ENCODE assay signal across 9 cellular contexts in genomic region chrX:154098551-154098950, GRCh38. TPM values are rescaled to one million over a fixed set of nuclear protein-coding genes. Genes with fewer than 3 reads are reported as not detected.
DNase-seq lines count a peak whose midpoint lies in the region; ATAC-seq and TF ChIP-seq lines count a peak whose summit lies in the region.
"Had no signal": no experiment of that assay in that cellular context is flagged by ENCODE, and none has a peak within 500 bp of the region (broad histone marks: within the 10 kb centered on the region; RNA-seq: fewer than 3 reads in every experiment).

No MANE protein-coding gene starts in this region.

- H3K4me2 ChIP-seq in neural progenitor cell (no peak overlapping the region), SK-N-SH (no peak overlapping the region)

- DNase-seq in Caco-2 (no peak), LNCaP clone FGC (ENCODE audit: low read depth) (no peak), adipocyte (ENCODE audit: low read depth) (no peak), neural progenitor cell (ENCODE audit: low spot score) (no peak), SK-N-SH (no peak), mesenteric fat pad (ENCODE audit: low spot score) (no peak), colonic mucosa (no peak)
- DNase-seq: activated effector memory CD4-positive, alpha-beta T cell treated with Interleukin-2 at 50 U/mL for 16 hours had no signal

- peak overlapping the region; percentile 50 for H3K27ac Mint-ChIP-seq in Caco-2 (ENCODE audit: unreplicated experiment)
- H3K27ac Mint-ChIP-seq in neural progenitor cell: peak overlapping the region; percentile 47

- POLR2A ChIA-PET in Caco-2 (lab: Charles Lee): no interaction called here
- POLR2A ChIA-PET in SK-N-SH (lab: Yijun Ruan, JAX): no interaction called here

- H3K9me2 ChIP-seq in SK-N-SH: no peaks in the 10 kb centered on the region

- no TSS peak for BruUV-seq in Caco-2 (replicated peaks; lab: Mats Ljungman, UMichigan)

- H3K79me2 ChIP-seq in neural progenitor cell (ENCODE audit: low read depth) (peaks cover 34% of the 10 kb centered on the region), SK-N-SH (ENCODE audit: insufficient read depth) (peaks cover 34% of the 10 kb centered on the region)

- H3K36me3 ChIP-seq in Caco-2 (ENCODE audit: control insufficient read depth, insufficient read depth, low read length) (no peaks in the 10 kb centered on the region), adipocyte (ENCODE audit: control insufficient read depth, insufficient read depth, low read length, severe bottlenecking) (no peaks in the 10 kb centered on the region), neural progenitor cell (no peaks in the 10 kb centered on the region), SK-N-SH (replicated peaks in 1 of 2; ENCODE audit: control insufficient read depth in 1 of 2, insufficient read depth in 2 of 2, low read length in 1 of 2) (no peaks in the 10 kb centered on the region), colonic mucosa (no peaks in the 10 kb centered on the region)

- H3K4me3 Mint-ChIP-seq in Caco-2 (ENCODE audit: unreplicated experiment) (peak overlapping the region; percentile 73), neural progenitor cell (peak overlapping the region; percentile 82)

- H3K27me3 ChIP-seq in Caco-2 (replicated peaks; ENCODE audit: control insufficient read depth, insufficient read depth, low read length) (no peaks in the 10 kb centered on the region), adipocyte (replicated peaks; ENCODE audit: control insufficient read depth, insufficient read depth, low read length) (peaks cover 14% of the 10 kb centered on the region), neural progenitor cell (no peaks in the 10 kb centered on the region), SK-N-SH (ENCODE audit: insufficient read depth) (peaks cover 9% of the 10 kb centered on the region; the same call in 1 of the 2 replicates), colonic mucosa (peaks cover 6% of the 10 kb centered on the region)

- 36% methylated on average over 2 of the region's 2 CpGs for WGBS in SK-N-SH (ENCODE audit: low lambda C conversion rate)

- H3K36me3 Mint-ChIP-seq in Caco-2 (ENCODE audit: insufficient read depth, unreplicated experiment) (no peaks in the 10 kb centered on the region), neural progenitor cell (no peaks in the 10 kb centered on the region)

- no peaks in the 10 kb centered on the region for H3K9me3 Mint-ChIP-seq in Caco-2 (ENCODE audit: unreplicated experiment)
- H3K9me3 Mint-ChIP-seq in neural progenitor cell: peaks cover 28% of the 10 kb centered on the region

- H2AFZ ChIP-seq in neural progenitor cell (replicated peaks) (no peak overlapping the region), SK-N-SH (ENCODE audit: low read depth) (no peak overlapping the region; the same call in 1 of the 2 replicates)

- CTCF ChIA-PET in Caco-2 (lab: Charles Lee): no interaction called here
- CTCF ChIA-PET in SK-N-SH (lab: Yijun Ruan, JAX): interaction anchor here (0.6 to 1.6 kb wide), 2 partner anchors 39 to 85 kb away, joined by 3 to 6 read pairs; no protein-coding TSS in a partner anchor

- no peak for ATAC-seq in HG03442 (IDR thresholded peaks at IDR 0.05; ENCODE audit: unreplicated experiment)

- H3K9me3 ChIP-seq in Caco-2: no peaks in the 10 kb centered on the region
- H3K9me3 ChIP-seq in adipocyte (ENCODE audit: control insufficient read depth, low read length): no peaks in the 10 kb centered on the region
- H3K9me3 ChIP-seq in neural progenitor cell (ENCODE audit: low read depth): no peaks in the 10 kb centered on the region
- no peaks in the 10 kb centered on the region for H3K9me3 ChIP-seq in SK-N-SH
- H3K9me3 ChIP-seq in colonic mucosa: no peaks in the 10 kb centered on the region

- H3K27ac ChIP-seq in neural progenitor cell (no peak overlapping the region), SK-N-SH (ENCODE audit: low read depth in 2 of 2, low read length in 1 of 2) (no peak overlapping the region), colonic mucosa (no peak overlapping the region)

- no peak for TF ChIP-seq EP300 in SK-N-SH (IDR thresholded peaks at IDR 0.05; ENCODE audit: borderline replicate concordance in 1 of 2, low read depth in 1 of 2, low read length in 1 of 2)

- no peak for TF ChIP-seq CTCF in Caco-2 (IDR thresholded peaks at IDR 0.05; ENCODE audit: insufficient read depth in 1 of 2, low read depth in 1 of 2, low read length in 1 of 2, severe bottlenecking in 1 of 2, unreplicated experiment in 1 of 2)
- TF ChIP-seq CTCF in LNCaP clone FGC (IDR thresholded peaks at IDR 0.05; ENCODE audit: control insufficient read depth, extremely low read depth, insufficient read depth): no peak
- no peak for TF ChIP-seq CTCF in neural progenitor cell (IDR thresholded peaks at IDR 0.05)
- TF ChIP-seq CTCF in SK-N-SH (IDR thresholded peaks at IDR 0.05): no peak
- no peak for TF ChIP-seq CTCF in colonic mucosa (IDR thresholded peaks at IDR 0.05)

- H3K4me1 Mint-ChIP-seq in Caco-2 (ENCODE audit: low read depth, unreplicated experiment): no peaks in the 10 kb centered on the region
- H3K4me1 Mint-ChIP-seq in neural progenitor cell: peaks cover 34% of the 10 kb centered on the region

- H3K9ac ChIP-seq in adipocyte (ENCODE audit: low read length) (no peak overlapping the region), neural progenitor cell (no peak overlapping the region), SK-N-SH (no peak overlapping the region), colonic mucosa (ENCODE audit: low read depth in 2 of 2, low read length in 2 of 2) (peak overlapping the region in 1 of 2 donors; percentile 43)

- TF ChIP-seq RAD21 in SK-N-SH (IDR thresholded peaks at IDR 0.05; ENCODE audit: low read length): no peak

- H3K4me3 ChIP-seq in Caco-2 (ENCODE audit: low read depth, low read length) (no peak overlapping the region), LNCaP clone FGC (ENCODE audit: low read depth, low read length) (peak overlapping the region; percentile 51; the same call in 1 of the 2 replicates), adipocyte (ENCODE audit: low read length) (peak overlapping the region; percentile 78), neural progenitor cell (no peak overlapping the region), SK-N-SH (ENCODE audit: low read depth in 2 of 2, low read length in 1 of 2) (no peak overlapping the region), colonic mucosa (no peak overlapping the region)

- H3K27me3 Mint-ChIP-seq in Caco-2 (ENCODE audit: insufficient read depth, unreplicated experiment): peaks cover 6% of the 10 kb centered on the region
- peaks cover 5% of the 10 kb centered on the region for H3K27me3 Mint-ChIP-seq in neural progenitor cell (ENCODE audit: insufficient read depth, low read depth)

- H3F3A ChIP-seq in neural progenitor cell (ENCODE audit: low read depth) (peaks cover 4% of the 10 kb centered on the region), SK-N-SH (replicated peaks; ENCODE audit: insufficient read depth) (no peaks in the 10 kb centered on the region)

- H3K4me1 ChIP-seq in Caco-2: peaks cover 6% of the 10 kb centered on the region; the same call in 1 of the 2 replicates
- H3K4me1 ChIP-seq in adipocyte (ENCODE audit: control insufficient read depth, insufficient read depth, low read length): peaks cover 17% of the 10 kb centered on the region
- H3K4me1 ChIP-seq in neural progenitor cell: peaks cover 21% of the 10 kb centered on the region
- peaks cover 0 to 21% of the 10 kb centered on the region in 2 experiments; a peak in 3 of 4 replicates for H3K4me1 ChIP-seq in SK-N-SH (ENCODE audit: control insufficient read depth in 1 of 2, insufficient read depth in 2 of 2, low read depth in 1 of 2, low read length in 1 of 2)
- no peaks in the 10 kb centered on the region for H3K4me1 ChIP-seq in colonic mucosa

- H4K20me1 ChIP-seq in neural progenitor cell (ENCODE audit: low read depth): peaks cover 31% of the 10 kb centered on the region
- peaks cover 33% of the 10 kb centered on the region for H4K20me1 ChIP-seq in SK-N-SH (ENCODE audit: insufficient read depth)

- intact Hi-C loops in Caco-2 (cut with micrococcal nuclease; ENCODE audit: unreplicated experiment) (no loop called here), colonic mucosa (cut with DNase I) (no loop called here)

TF ChIP-seq in SK-N-SH, 30 proteins besides CTCF, POLR2A, EP300 and RAD21 (continues in another document):
- TF ChIP-seq TCF12 (IDR thresholded peaks at IDR 0.05) (no peak), NRF1 (IDR thresholded peaks at IDR 0.05; ENCODE audit: low read depth, low read length) (no peak), MXI1 (IDR thresholded peaks at IDR 0.05; ENCODE audit: low read depth, low read length) (no peak)
- TF ChIP-seq, protein P1, sequence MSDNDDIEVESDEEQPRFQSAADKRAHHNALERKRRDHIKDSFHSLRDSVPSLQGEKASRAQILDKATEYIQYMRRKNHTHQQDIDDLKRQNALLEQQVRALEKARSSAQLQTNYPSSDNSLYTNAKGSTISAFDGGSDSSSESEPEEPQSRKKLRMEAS (IDR thresholded peaks at IDR 0.05; ENCODE audit: low read depth): no peak

RNA-seq across cellular contexts. Expression of gene MECP2, which starts 1.0 kb away (rescaled TPM):
- total RNA-seq in Caco-2 (2022) (30.6 and 36.4 TPM in 2 replicates), neural progenitor cell (ENCODE audit: low replicate concordance) (26.7 and 32.4 TPM in 2 replicates), mesenteric fat pad (65.5 TPM), colonic mucosa (10 to 100 TPM; 28.3 to 29.7 TPM)
- 7.0 and 8.2 TPM in 2 replicates for polyA plus RNA-seq in SK-N-SH (2012; rRNA removed)
- 5.6 and 6.9 TPM in 2 replicates for polyA plus RNA-seq in SK-N-SH (2012; cell fraction: cytosol; rRNA removed)
- 16.6 and 16.8 TPM in 2 replicates for polyA plus RNA-seq in SK-N-SH (2012; cell fraction: nucleus; rRNA removed)

RNA-seq across cellular contexts. Expression of gene OPN1LW, which starts 45.5 kb away (rescaled TPM):
- total RNA-seq in Caco-2 (2022) (not detected in 2 replicates), neural progenitor cell (ENCODE audit: low replicate concordance) (not detected in 2 replicates), mesenteric fat pad (not detected), colonic mucosa (not detected)
- not detected in 2 replicates for polyA plus RNA-seq in SK-N-SH (2012; rRNA removed)
- not detected in 2 replicates for polyA plus RNA-seq in SK-N-SH (2012; cell fraction: cytosol; rRNA removed)
- polyA plus RNA-seq in SK-N-SH (2012; cell fraction: nucleus; rRNA removed): not detected in 2 replicates

Comparison
In these comparisons a context has a peak if more than half of its experiments do, and no peak if none do; other contexts are left out.
1. H3K4me3 ChIP-seq: peak in LNCaP clone FGC (single experiment) and adipocyte (single experiment); none in Caco-2 (single experiment), neural progenitor cell (single experiment), SK-N-SH (0 of 2) and colonic mucosa (single experiment).